15 cellular contexts compared by ENCODE assay signal in the genomic region with DNA sequence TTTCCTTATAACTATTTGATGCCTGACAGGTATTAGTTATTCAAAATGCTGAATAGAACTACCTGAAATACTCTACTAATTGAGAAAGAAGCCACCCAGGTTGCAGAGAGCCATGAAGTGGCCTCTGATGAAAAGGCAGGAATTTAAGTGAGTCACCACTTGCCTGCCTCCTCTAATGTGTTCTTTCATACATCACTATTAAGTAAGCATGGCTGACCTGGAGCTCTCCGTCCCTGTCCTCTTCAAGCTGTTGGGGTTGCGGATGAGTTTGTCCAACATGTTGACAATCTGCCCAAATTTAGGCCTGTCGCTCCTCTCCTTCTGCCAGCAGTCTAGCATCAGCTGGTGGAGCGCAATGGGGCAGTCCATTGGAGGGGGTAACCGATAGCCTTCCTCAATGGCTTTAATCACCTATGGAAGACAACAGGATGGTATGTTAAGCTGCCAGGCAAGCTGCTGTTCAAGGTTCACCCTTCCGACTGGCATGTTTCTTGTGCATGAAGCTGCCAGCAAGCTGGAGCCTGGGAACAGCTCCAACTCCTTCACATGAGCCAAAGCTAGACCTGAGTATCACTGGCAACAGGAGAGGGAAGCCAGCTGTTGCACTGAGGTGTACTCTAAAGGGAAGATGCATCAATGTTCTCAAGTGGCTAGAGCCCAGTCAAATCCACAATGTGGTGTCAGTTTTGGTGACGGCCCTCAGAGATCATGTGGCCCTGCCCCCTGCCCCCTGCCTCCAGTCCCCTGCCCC.
DNase-seq lines count a peak whose midpoint lies in the region; ATAC-seq, FAIRE-seq and TF ChIP-seq lines count a peak whose summit lies in the region.
"Had no signal": no experiment of that assay in that cellular context is flagged by ENCODE, and none has a peak within 500 bp of the region (broad histone marks: within the 10 kb centered on the region; RNA-seq: fewer than 3 reads in every experiment).

No MANE protein-coding gene starts in this region.

- no peak overlapping the region for H2BK15ac ChIP-seq in neuronal stem cell (ENCODE audit: low read length)

- H3K4me1 ChIP-seq in HEK293 (ENCODE audit: control insufficient read depth, insufficient read depth, low read length): no peaks in the 10 kb centered on the region
- H3K4me1 ChIP-seq in gastrocnemius medialis: peaks cover 0 to 12% of the 10 kb centered on the region in 2 donors
- peaks cover 0 to 3% of the 10 kb centered on the region in 2 donors for H3K4me1 ChIP-seq in neuronal stem cell (ENCODE audit: control insufficient read depth in 2 of 2, insufficient read depth in 1 of 2, low read depth in 1 of 2, low read length in 2 of 2)
- H3K4me1 ChIP-seq in aorta (ENCODE audit: control insufficient read depth in 1 of 2, insufficient read depth in 2 of 2, low read length in 2 of 2): peaks cover 0 to 2% of the 10 kb centered on the region in 2 donors
- H3K4me1 ChIP-seq: vagina had no signal

- TF ChIP-seq CTCF in HEK293 (tag by site-specific recombination; IDR thresholded peaks at IDR 0.05) (no peak), gastrocnemius medialis (IDR thresholded peaks at IDR 0.05 in 4 of 5, conservative IDR thresholded peaks at IDR 0.05 in 1 of 5) (no peak)

- no peak overlapping the region for H3K4ac ChIP-seq in neuronal stem cell (ENCODE audit: low read length)

- CTCF ChIA-PET in HEK293 (lab: Yijun Ruan, JAX): interaction anchor here (1.0 kb wide), 1 partner anchor 141 kb away, joined by 3 read pairs; no protein-coding TSS in a partner anchor

- H4K91ac ChIP-seq in neuronal stem cell (ENCODE audit: low read depth, low read length, poor library complexity): no peak overlapping the region

- H3K14ac ChIP-seq in neuronal stem cell (ENCODE audit: low read length): no peak overlapping the region

- H3K4me2 ChIP-seq in neuronal stem cell (ENCODE audit: insufficient read depth, low read length, poor library complexity, severe bottlenecking): no peak overlapping the region

- H3K27ac ChIP-seq in HEK293 (ENCODE audit: extremely low read depth, low read depth, low read length) (no peak overlapping the region), epithelial cell of prostate (peak overlapping the region; percentile 35), gastrocnemius medialis (no peak overlapping the region), neuronal stem cell (replicated peaks; ENCODE audit: low read length) (no peak overlapping the region), aorta (ENCODE audit: low read depth in 1 of 2, low read length in 2 of 2) (no peak overlapping the region)
- H3K27ac ChIP-seq: coronary artery, vagina had no signal

- no peak overlapping the region for H2BK5ac ChIP-seq in neuronal stem cell (ENCODE audit: low read length)

- no CpG with 5 or more reads among the region's 7 CpGs for WGBS in neuronal stem cell (ENCODE audit: extremely low coverage in 2 of 2, insufficient read length in 2 of 2, insufficient replicate concordance in 1 of 2), 2 donors
- WGBS in aorta, 2 donors: 80 to 81% methylated on average over 7 of the region's 7 CpGs

- H3K4me3 ChIP-seq in HEK293 (ENCODE audit: low read depth, low read length) (no peak overlapping the region), gastrocnemius medialis (no peak overlapping the region), neuronal stem cell (ENCODE audit: low read length in 2 of 2) (no peak overlapping the region), aorta (ENCODE audit: low read length in 2 of 2) (no peak overlapping the region)
- H3K4me3 ChIP-seq: coronary artery, vagina had no signal

- H3K27me3 ChIP-seq in gastrocnemius medialis (no peaks in the 10 kb centered on the region), neuronal stem cell (ENCODE audit: control insufficient read depth in 3 of 3, insufficient read depth in 3 of 3, low read depth in 1 of 3, low read length in 3 of 3) (no peaks in the 10 kb centered on the region), aorta (ENCODE audit: control insufficient read depth in 1 of 2, insufficient read depth in 2 of 2, low read length in 1 of 2) (no peaks in the 10 kb centered on the region)
- H3K27me3 ChIP-seq: vagina had no signal

- no peak for TF ChIP-seq POLR2A in gastrocnemius medialis (IDR thresholded peaks at IDR 0.05)

- in situ Hi-C loops in gastrocnemius medialis (cut with MboI; ENCODE audit: low sequenced_read_pairs in 4 of 4): no loop called here

- peaks cover 2% of the 10 kb centered on the region for H3K79me1 ChIP-seq in neuronal stem cell (ENCODE audit: low read depth, low read length)

- H3K9ac ChIP-seq in neuronal stem cell (ENCODE audit: low read depth, low read length, poor library complexity): no peak overlapping the region

- H3K9me3 ChIP-seq in HEK293 (ENCODE audit: control insufficient read depth, insufficient read depth, low read depth, low read length) (no peaks in the 10 kb centered on the region), gastrocnemius medialis (no peaks in the 10 kb centered on the region), neuronal stem cell (replicated peaks in 1 of 2; ENCODE audit: control insufficient read depth in 2 of 2, insufficient read depth in 1 of 2, low read depth in 1 of 2, low read length in 2 of 2) (no peaks in the 10 kb centered on the region), aorta (ENCODE audit: control insufficient read depth, low read length) (no peaks in the 10 kb centered on the region)
- H3K9me3 ChIP-seq: vagina had no signal

- no peak overlapping the region for H2BK120ac ChIP-seq in neuronal stem cell (ENCODE audit: low read depth, low read length)

- no peak overlapping the region for H3K23ac ChIP-seq in neuronal stem cell (ENCODE audit: low read depth, low read length, poor library complexity)

- no peak overlapping the region for H2BK12ac ChIP-seq in neuronal stem cell (ENCODE audit: low read length)

- no peak overlapping the region for H2AFZ ChIP-seq in neuronal stem cell (ENCODE audit: low read length)

- peak; percentile 99 for DNase-seq in NCI-H446 treated with DMSO at 0.1 percent for 48 hours (lab: John Stamatoyannopoulos, UW)
- no peak for DNase-seq in epithelial cell of prostate (ENCODE audit: low read depth, low spot score)
- peak; percentile 31 to 37 for DNase-seq in gastrocnemius medialis
- no peak for DNase-seq in AG08395 (ENCODE audit: low spot score)
- DNase-seq in RCC 7860 (ENCODE audit: low spot score): no peak
- DNase-seq in neuronal stem cell (ENCODE audit: low spot score): no peak
- DNase-seq in aorta: no peak
- DNase-seq: activated gamma-delta T cell treated with Interleukin-2 at 50 U/mL for 16 hours, COR-L47, glutamatergic neuron had no signal

- H3K18ac ChIP-seq in neuronal stem cell (ENCODE audit: low read length): no peak overlapping the region

- H4K8ac ChIP-seq in neuronal stem cell (ENCODE audit: low read depth, low read length): no peak overlapping the region

- peaks cover 24 to 78% of the 10 kb centered on the region in 2 experiments for H3K36me3 ChIP-seq in HEK293 (ENCODE audit: control insufficient read depth in 2 of 2, insufficient read depth in 1 of 2, low read length in 2 of 2)
- H3K36me3 ChIP-seq in gastrocnemius medialis: peaks cover 0 to 9% of the 10 kb centered on the region in 2 donors
- H3K36me3 ChIP-seq in neuronal stem cell (replicated peaks in 1 of 2; ENCODE audit: control insufficient read depth in 2 of 2, insufficient read depth in 2 of 2, low read length in 2 of 2): peaks cover 20 to 25% of the 10 kb centered on the region in 2 donors
- peaks cover 0 to 4% of the 10 kb centered on the region in 2 donors for H3K36me3 ChIP-seq in aorta (ENCODE audit: control insufficient read depth in 1 of 2, insufficient read depth in 2 of 2, low read length in 1 of 2)

- FAIRE-seq in RCC 7860 (lab: Jason Lieb, UNC): no peak
- FAIRE-seq: GM18507, HTR-8/SVneo had no signal

- intact Hi-C loops in gastrocnemius medialis (cut with DNase I; ENCODE audit: low total_unique reads): no loop called here
- intact Hi-C loops in aorta (cut with DNase I): no loop called here

- POLR2A ChIA-PET in HEK293 (lab: Yijun Ruan, JAX): no interaction called here

- H2AK5ac ChIP-seq in neuronal stem cell (ENCODE audit: low read depth, low read length): no peak overlapping the region

- ATAC-seq in gastrocnemius medialis (peak in 1 of 2 donors; percentile 69), aorta (ENCODE audit: low FRiP score) (no peak)

TF ChIP-seq in HEK293, 187 proteins besides CTCF, POLR2A, EP300 and RAD21:
- peak; percentile 63 for TF ChIP-seq SCRT2 (tag by site-specific recombination; IDR thresholded peaks at IDR 0.05)
- TF ChIP-seq KLF16 (tag by site-specific recombination; IDR thresholded peaks at IDR 0.05): no peak
- no peak for TF ChIP-seq ZNF302 (tag by site-specific recombination; IDR thresholded peaks at IDR 0.05; ENCODE audit: low read depth)
- TF ChIP-seq, protein P1, sequence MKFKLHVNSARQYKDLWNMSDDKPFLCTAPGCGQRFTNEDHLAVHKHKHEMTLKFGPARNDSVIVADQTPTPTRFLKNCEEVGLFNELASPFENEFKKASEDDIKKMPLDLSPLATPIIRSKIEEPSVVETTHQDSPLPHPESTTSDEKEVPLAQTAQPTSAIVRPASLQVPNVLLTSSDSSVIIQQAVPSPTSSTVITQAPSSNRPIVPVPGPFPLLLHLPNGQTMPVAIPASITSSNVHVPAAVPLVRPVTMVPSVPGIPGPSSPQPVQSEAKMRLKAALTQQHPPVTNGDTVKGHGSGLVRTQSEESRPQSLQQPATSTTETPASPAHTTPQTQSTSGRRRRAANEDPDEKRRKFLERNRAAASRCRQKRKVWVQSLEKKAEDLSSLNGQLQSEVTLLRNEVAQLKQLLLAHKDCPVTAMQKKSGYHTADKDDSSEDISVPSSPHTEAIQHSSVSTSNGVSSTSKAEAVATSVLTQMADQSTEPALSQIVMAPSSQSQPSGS (tag by site-specific recombination; IDR thresholded peaks at IDR 0.05; ENCODE audit: low read depth): no peak

Comparison
In these comparisons a context has a peak if more than half of its experiments do, and no peak if none do; other contexts are left out.
1. DNase-seq: peak in NCI-H446 treated with DMSO at 0.1 percent for 48 hours (single experiment) and gastrocnemius medialis (2 of 2); none in epithelial cell of prostate (single experiment), AG08395 (single experiment), RCC 7860 (single experiment), neuronal stem cell (single experiment) and aorta (0 of 2).